Comparison of ENCODE assay signal across 11 cellular contexts in genomic region chr4:7904942-7905341, GRCh38. TPM values are rescaled to one million over a fixed set of nuclear protein-coding genes. Genes with fewer than 3 reads are reported as not detected.
DNase-seq lines count a peak whose midpoint lies in the region; ATAC-seq and TF ChIP-seq lines count a peak whose summit lies in the region.
"Had no signal": no experiment of that assay in that cellular context is flagged by ENCODE, and none has a peak within 500 bp of the region (broad histone marks: within the 10 kb centered on the region; RNA-seq: fewer than 3 reads in every experiment).

No MANE protein-coding gene starts in this region.

- H3K4me3 ChIP-seq in brain microvascular endothelial cell (ENCODE audit: low read depth, low read length) (no peak overlapping the region), heart right ventricle (no peak overlapping the region), H7 (ENCODE audit: insufficient read depth, low read depth, low read length) (no peak overlapping the region)

- H3K27me3 ChIP-seq in brain microvascular endothelial cell (replicated peaks) (no peaks in the 10 kb centered on the region), heart right ventricle (no peaks in the 10 kb centered on the region), H7 (ENCODE audit: control insufficient read depth, insufficient read depth, low read length) (no peaks in the 10 kb centered on the region)

- peak; percentile 74 for DNase-seq in H4 (ENCODE audit: low spot score)
- DNase-seq in brain microvascular endothelial cell: peak; percentile 78
- DNase-seq in heart right ventricle: no peak
- peak; percentile 64 for DNase-seq in stromal cell of bone marrow (ENCODE audit: low read depth)
- DNase-seq in H7: no peak
- DNase-seq in activated CD4-positive, alpha-beta T cell treated with anti-CD3 and anti-CD28 coated beads, Interleukin-2, amount 50 U/mL, for 1 hour: no peak
- DNase-seq: activated naive CD4-positive, alpha-beta T cell treated with Interleukin-2 at 50 U/mL for 16 hours; stimulated activated naive CD4-positive, alpha-beta T cell had no signal

- H3K4me1 ChIP-seq in heart right ventricle: peaks cover 3 to 82% (median 41%) of the 10 kb centered on the region in 9 donors

- in situ Hi-C loops in brain microvascular endothelial cell (cut with HindIII; ENCODE audit: low pct_ligation_motif_present, low sequenced_read_pairs): no loop called here

- intact Hi-C loops in heart right ventricle (cut with DNase I): loop anchor here in 1 of 10 donors (5.0 kb wide), 1 partner anchor 38 kb away; no protein-coding TSS in a partner anchor

- ATAC-seq in heart right ventricle (peak in 4 of 8 donors; percentile 9 to 41 (median 28)), HG02798 (IDR thresholded peaks at IDR 0.05; ENCODE audit: poor library complexity, unreplicated experiment) (no peak), GM19397 (IDR thresholded peaks at IDR 0.05; ENCODE audit: unreplicated experiment) (no peak)

- H3K27ac ChIP-seq in brain microvascular endothelial cell: peak overlapping the region; percentile 87
- peak overlapping the region in 7 of 10 donors; percentile 6 to 60 (median 46) for H3K27ac ChIP-seq in heart right ventricle
- H3K27ac ChIP-seq: HL-60 had no signal

- H3K36me3 ChIP-seq in brain microvascular endothelial cell (replicated peaks) (peaks cover 4% of the 10 kb centered on the region), heart right ventricle (no peaks in the 10 kb centered on the region), H7 (replicated peaks; ENCODE audit: control insufficient read depth, insufficient read depth, low read length) (no peaks in the 10 kb centered on the region)

- WGBS in heart right ventricle, 2 donors: 78 to 82% methylated on average over 6 of the region's 6 CpGs

- H3K9me3 ChIP-seq in heart right ventricle: no peaks in the 10 kb centered on the region

- no peak for TF ChIP-seq CTCF in brain microvascular endothelial cell (IDR thresholded peaks at IDR 0.05; ENCODE audit: low read depth, low read length, missing control alignments)
- no peak for TF ChIP-seq CTCF in heart right ventricle (IDR thresholded peaks at IDR 0.05)

RNA-seq across cellular contexts. Expression of gene AFAP1, which starts 34.7 kb away (rescaled TPM):
- 43.2 and 45.6 TPM in 2 replicates for total RNA-seq in H4 (2014; rRNA removed; shearing (Covaris generic))
- total RNA-seq in heart right ventricle: 1 to 10 TPM; 4.7 to 8.9 (median 6.2) TPM
- polyA plus RNA-seq in heart right ventricle: 1 to 10 TPM; 2.9 to 4.3 TPM
- total RNA-seq in H7 (2014; rRNA removed; shearing (Covaris generic)): 11.3 TPM in 2 replicates

Comparison
In these comparisons a context has a peak if more than half of its experiments do, and no peak if none do; other contexts are left out.
1. DNase-seq: peak in H4 (single experiment), brain microvascular endothelial cell (single experiment) and stromal cell of bone marrow (single experiment); none in heart right ventricle (0 of 2), H7 (single experiment) and activated CD4-positive, alpha-beta T cell treated with anti-CD3 and anti-CD28 coated beads, Interleukin-2, amount 50 U/mL, for 1 hour (single experiment).